In the genomic region with DNA sequence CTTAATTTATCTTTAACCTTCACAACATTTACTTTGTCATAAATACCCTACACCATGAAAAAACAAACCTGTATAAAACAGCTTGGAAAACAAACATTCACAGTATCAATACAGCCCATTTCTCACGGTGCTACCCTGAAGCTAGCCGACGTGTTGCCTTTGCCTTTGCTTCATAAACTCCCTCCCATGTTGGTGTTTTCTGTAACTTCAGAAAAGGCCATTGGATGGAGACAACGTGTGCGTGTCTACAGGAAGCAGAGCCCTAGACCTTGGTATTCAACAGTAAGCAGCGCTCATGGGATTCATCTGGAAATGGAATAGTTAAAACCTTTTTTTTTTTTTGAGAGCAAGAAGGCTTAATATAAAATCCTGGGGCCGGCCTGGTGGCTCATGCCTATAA, we compare ENCODE assay signal across 20 cellular contexts.
"Had no signal": no experiment of that assay in that cellular context is flagged by ENCODE, and none has a peak within 500 bp of the region (broad histone marks: within the 10 kb centered on the region; RNA-seq: fewer than 3 reads in every experiment).

No MANE protein-coding gene starts in this region.

- H3K9me3 ChIP-seq: esophagus muscularis mucosa, gastroesophageal sphincter, left ventricle myocardium inferior, lower lobe of right lung, ovary, suprapubic skin, thyroid gland had no signal

- ATAC-seq: effector memory CD8-positive, alpha-beta T cell; gastroesophageal sphincter; lower lobe of right lung; natural killer cell; right cardiac atrium had no signal

- FAIRE-seq: keratinocyte, small intestine, urothelium cell line had no signal

- H3K27ac ChIP-seq: epithelial cell of prostate, esophagus muscularis mucosa, gastroesophageal sphincter, left ventricle myocardium inferior, lower lobe of right lung, neural progenitor cell, ovary, suprapubic skin, thyroid gland had no signal

- H3K9ac ChIP-seq: neural progenitor cell had no signal

- H3K27me3 ChIP-seq: esophagus muscularis mucosa, gastroesophageal sphincter, neural progenitor cell, ovary, suprapubic skin, thyroid gland had no signal

- H3K4me2 ChIP-seq: neural progenitor cell had no signal

- H3K36me3 ChIP-seq: neural progenitor cell, ovary had no signal

- DNase-seq: effector memory CD8-positive, alpha-beta T cell; glutamatergic neuron; immature natural killer cell; left ventricle myocardium inferior; lower lobe of right lung; natural killer cell; nucleus accumbens; ovary; right cardiac atrium; small intestine; stimulated activated CD4-positive, alpha-beta T cell treated with anti-CD3 and anti-CD28 coated beads, Interleukin-2, amount 100 ng/mL, for 48 hours; stimulated activated naive CD4-positive, alpha-beta T cell treated with Interleukin-2 at 50 U/mL for 16 hours; thyroid gland had no signal

- H3K4me1 ChIP-seq: esophagus muscularis mucosa, gastroesophageal sphincter, left ventricle myocardium inferior, lower lobe of right lung, neural progenitor cell, suprapubic skin, thyroid gland had no signal

- H2AFZ ChIP-seq: neural progenitor cell had no signal

- H3K4me3 ChIP-seq: esophagus muscularis mucosa, gastroesophageal sphincter, left ventricle myocardium inferior, lower lobe of right lung, neural progenitor cell, ovary, suprapubic skin, thyroid gland had no signal
